3 cellular contexts compared by ENCODE assay signal in the genomic region with DNA sequence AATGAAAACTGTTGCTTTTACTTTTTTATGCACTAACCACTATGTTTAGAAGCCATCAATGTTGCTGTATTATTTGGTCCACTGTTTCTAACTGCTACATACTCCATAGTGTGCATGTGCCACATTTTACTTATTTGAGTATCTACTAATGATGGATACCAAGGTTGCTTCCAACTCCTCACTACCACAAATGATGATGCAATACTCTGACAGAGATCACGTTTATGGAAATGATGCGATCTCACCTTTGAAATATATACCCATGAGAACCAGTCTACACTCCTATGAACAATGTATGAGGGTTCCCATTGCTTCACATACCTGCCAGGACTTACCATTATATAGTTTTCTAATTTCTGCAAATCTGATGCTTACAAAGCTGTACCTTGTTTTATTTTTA.
TF ChIP-seq lines count a peak whose summit lies in the region.

No MANE protein-coding gene starts in this region.

TF ChIP-seq in A549, 52 proteins besides CTCF, POLR2A, EP300 and RAD21 (continues in another document):
- TF ChIP-seq HOXB5 (CRISPR knock-in tag; IDR thresholded peaks at IDR 0.05) (no peak), PBX3 (IDR thresholded peaks at IDR 0.05) (no peak), POLR2AphosphoS2 (conservative IDR thresholded peaks at IDR 0.05; ENCODE audit: low read length) (no peak), FOXS1 (CRISPR knock-in tag; IDR thresholded peaks at IDR 0.05) (no peak), E2F6 (IDR thresholded peaks at IDR 0.05; ENCODE audit: borderline replicate concordance, low read depth) (no peak), USF2 (IDR thresholded peaks at IDR 0.05) (no peak), ZNF302 (CRISPR knock-in tag; IDR thresholded peaks at IDR 0.05) (no peak), CHD4 (IDR thresholded peaks at IDR 0.05; ENCODE audit: borderline replicate concordance) (no peak), TP53 (CRISPR knock-in tag; IDR thresholded peaks at IDR 0.05) (no peak), KDM1A (IDR thresholded peaks at IDR 0.05; ENCODE audit: low read depth) (no peak), EHMT2 (IDR thresholded peaks at IDR 0.05; ENCODE audit: low read depth) (no peak), BCL3 (IDR thresholded peaks at IDR 0.05) (no peak), HOXA7 (CRISPR knock-in tag; IDR thresholded peaks at IDR 0.05) (no peak), NR3C1 (IDR thresholded peaks at IDR 0.05) (no peak), CBX2 (IDR thresholded peaks at IDR 0.05; ENCODE audit: borderline replicate concordance, low read depth) (no peak), ATOH8 (CRISPR knock-in tag; IDR thresholded peaks at IDR 0.05; ENCODE audit: low read depth) (no peak), GATA3 (IDR thresholded peaks at IDR 0.05; ENCODE audit: borderline replicate concordance) (no peak), ZC3H11A (IDR thresholded peaks at IDR 0.05) (no peak)

TF ChIP-seq in HCT116, 20 proteins besides CTCF, POLR2A, EP300 and RAD21:
- TF ChIP-seq CEBPB (IDR thresholded peaks at IDR 0.05; ENCODE audit: low read depth) (0 out of 2 replicates have a peak, but pooled peaks have one; percentile 12), SP1 (IDR thresholded peaks at IDR 0.05; ENCODE audit: low read depth) (no peak), ZNF274 (IDR thresholded peaks at IDR 0.05; ENCODE audit: low read depth, low read length) (no peak)
- TF ChIP-seq, protein P1, sequence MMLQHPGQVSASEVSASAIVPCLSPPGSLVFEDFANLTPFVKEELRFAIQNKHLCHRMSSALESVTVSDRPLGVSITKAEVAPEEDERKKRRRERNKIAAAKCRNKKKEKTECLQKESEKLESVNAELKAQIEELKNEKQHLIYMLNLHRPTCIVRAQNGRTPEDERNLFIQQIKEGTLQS (IDR thresholded peaks at IDR 0.05) = peak; percentile 26; the same call in 1 of the 2 replicates

TF ChIP-seq in K562, 482 proteins besides CTCF, POLR2A, EP300 and RAD21:
- TF ChIP-seq, protein P1 (IDR thresholded peaks at IDR 0.05) = peak; percentile 92
- TF ChIP-seq, protein P1 (CRISPR knock-in tag; conservative IDR thresholded peaks at IDR 0.05) = no peak
- TF ChIP-seq CEBPG (CRISPR knock-in tag; IDR thresholded peaks at IDR 0.05) (peak; percentile 73), CEBPG (tag; conservative IDR thresholded peaks at IDR 0.05 in 1 of 2, IDR thresholded peaks at IDR 0.05 in 1 of 2) (peak; percentile 88 to 89), POU5F1 (IDR thresholded peaks at IDR 0.05; ENCODE audit: borderline replicate concordance, low read depth, low read length, partially characterized antibody) (no peak), IRF9 (tag; IDR thresholded peaks at IDR 0.05) (peak; percentile 75; the same call in 1 of the 2 replicates), CBFA2T2 (conservative IDR thresholded peaks at IDR 0.05) (no peak), CEBPB (tag; IDR thresholded peaks at IDR 0.05) (peak; percentile 74), EZH2 (IDR thresholded peaks at IDR 0.05; ENCODE audit: borderline replicate concordance, low read depth, low read length) (no peak), ATF7 (IDR thresholded peaks at IDR 0.05) (peak; percentile 55; the same call in 1 of the 2 replicates), SMARCA5 (IDR thresholded peaks at IDR 0.05) (no peak), TRIM24 (IDR thresholded peaks at IDR 0.05) (peak in 1 of 2 experiments; percentile 28; a peak in 1 of 4 replicates)
- TF ChIP-seq, protein P2, sequence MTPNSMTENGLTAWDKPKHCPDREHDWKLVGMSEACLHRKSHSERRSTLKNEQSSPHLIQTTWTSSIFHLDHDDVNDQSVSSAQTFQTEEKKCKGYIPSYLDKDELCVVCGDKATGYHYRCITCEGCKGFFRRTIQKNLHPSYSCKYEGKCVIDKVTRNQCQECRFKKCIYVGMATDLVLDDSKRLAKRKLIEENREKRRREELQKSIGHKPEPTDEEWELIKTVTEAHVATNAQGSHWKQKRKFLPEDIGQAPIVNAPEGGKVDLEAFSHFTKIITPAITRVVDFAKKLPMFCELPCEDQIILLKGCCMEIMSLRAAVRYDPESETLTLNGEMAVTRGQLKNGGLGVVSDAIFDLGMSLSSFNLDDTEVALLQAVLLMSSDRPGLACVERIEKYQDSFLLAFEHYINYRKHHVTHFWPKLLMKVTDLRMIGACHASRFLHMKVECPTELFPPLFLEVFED (CRISPR knock-in tag; conservative IDR thresholded peaks at IDR 0.05) = no peak
- TF ChIP-seq, protein P3, sequence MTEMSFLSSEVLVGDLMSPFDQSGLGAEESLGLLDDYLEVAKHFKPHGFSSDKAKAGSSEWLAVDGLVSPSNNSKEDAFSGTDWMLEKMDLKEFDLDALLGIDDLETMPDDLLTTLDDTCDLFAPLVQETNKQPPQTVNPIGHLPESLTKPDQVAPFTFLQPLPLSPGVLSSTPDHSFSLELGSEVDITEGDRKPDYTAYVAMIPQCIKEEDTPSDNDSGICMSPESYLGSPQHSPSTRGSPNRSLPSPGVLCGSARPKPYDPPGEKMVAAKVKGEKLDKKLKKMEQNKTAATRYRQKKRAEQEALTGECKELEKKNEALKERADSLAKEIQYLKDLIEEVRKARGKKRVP (CRISPR knock-in tag; IDR thresholded peaks at IDR 0.05) = peak; percentile 39; the same call in 1 of the 2 replicates
